Comparison of ENCODE assay signal across 1 cellular context in the genomic region with DNA sequence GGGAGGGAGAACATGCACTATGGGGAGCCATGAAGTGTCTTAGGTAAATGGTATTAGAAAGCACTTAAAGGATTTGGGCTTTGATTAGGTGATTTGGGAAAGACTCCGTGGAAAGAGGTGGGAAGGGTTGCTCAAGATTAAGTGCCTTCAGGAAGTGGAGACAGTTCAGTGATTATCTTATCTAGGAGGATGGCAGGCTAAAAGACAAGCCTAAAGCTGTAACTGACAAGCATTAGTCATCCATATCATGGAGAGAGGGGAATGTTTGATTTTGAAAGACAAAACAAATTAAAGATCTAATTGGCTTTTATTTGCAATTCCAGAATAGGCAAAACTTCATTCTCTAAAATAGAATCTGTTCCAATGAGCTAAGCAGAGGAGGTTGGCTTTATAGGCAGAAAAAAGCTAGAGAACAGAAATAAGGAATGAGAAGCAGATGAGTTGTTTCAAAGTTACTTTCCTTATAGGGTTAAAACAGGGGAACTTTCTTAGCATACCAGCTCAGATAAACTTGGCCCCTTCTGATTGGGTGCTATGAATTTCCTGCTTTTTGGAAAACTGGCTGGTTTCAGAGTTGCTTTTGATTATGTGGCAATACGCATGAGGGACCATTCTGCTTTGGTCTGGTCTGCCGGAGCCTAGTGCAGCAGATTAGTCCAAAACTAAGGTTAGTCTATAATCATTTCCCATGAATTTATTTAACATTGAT.
TF ChIP-seq lines count a peak whose summit lies in the region.

No MANE protein-coding gene starts in this region.

TF ChIP-seq in GM23338, 12 proteins besides CTCF, POLR2A, EP300 and RAD21:
- no peak for TF ChIP-seq CREB1 (CRISPR knock-in tag; IDR thresholded peaks at IDR 0.05; ENCODE audit: low read depth)
- no peak for TF ChIP-seq ZNF114 (CRISPR knock-in tag; IDR thresholded peaks at IDR 0.05)
- no peak for TF ChIP-seq ZNF331 (CRISPR knock-in tag; IDR thresholded peaks at IDR 0.05; ENCODE audit: low read depth)
- TF ChIP-seq EZH2phosphoT487 (IDR thresholded peaks at IDR 0.05; ENCODE audit: unreplicated experiment): no peak
- TF ChIP-seq JUNB (IDR thresholded peaks at IDR 0.05; ENCODE audit: unreplicated experiment): no peak
- no peak for TF ChIP-seq POLR2AphosphoS5 (IDR thresholded peaks at IDR 0.05; ENCODE audit: low read depth)
- TF ChIP-seq, protein P1, sequence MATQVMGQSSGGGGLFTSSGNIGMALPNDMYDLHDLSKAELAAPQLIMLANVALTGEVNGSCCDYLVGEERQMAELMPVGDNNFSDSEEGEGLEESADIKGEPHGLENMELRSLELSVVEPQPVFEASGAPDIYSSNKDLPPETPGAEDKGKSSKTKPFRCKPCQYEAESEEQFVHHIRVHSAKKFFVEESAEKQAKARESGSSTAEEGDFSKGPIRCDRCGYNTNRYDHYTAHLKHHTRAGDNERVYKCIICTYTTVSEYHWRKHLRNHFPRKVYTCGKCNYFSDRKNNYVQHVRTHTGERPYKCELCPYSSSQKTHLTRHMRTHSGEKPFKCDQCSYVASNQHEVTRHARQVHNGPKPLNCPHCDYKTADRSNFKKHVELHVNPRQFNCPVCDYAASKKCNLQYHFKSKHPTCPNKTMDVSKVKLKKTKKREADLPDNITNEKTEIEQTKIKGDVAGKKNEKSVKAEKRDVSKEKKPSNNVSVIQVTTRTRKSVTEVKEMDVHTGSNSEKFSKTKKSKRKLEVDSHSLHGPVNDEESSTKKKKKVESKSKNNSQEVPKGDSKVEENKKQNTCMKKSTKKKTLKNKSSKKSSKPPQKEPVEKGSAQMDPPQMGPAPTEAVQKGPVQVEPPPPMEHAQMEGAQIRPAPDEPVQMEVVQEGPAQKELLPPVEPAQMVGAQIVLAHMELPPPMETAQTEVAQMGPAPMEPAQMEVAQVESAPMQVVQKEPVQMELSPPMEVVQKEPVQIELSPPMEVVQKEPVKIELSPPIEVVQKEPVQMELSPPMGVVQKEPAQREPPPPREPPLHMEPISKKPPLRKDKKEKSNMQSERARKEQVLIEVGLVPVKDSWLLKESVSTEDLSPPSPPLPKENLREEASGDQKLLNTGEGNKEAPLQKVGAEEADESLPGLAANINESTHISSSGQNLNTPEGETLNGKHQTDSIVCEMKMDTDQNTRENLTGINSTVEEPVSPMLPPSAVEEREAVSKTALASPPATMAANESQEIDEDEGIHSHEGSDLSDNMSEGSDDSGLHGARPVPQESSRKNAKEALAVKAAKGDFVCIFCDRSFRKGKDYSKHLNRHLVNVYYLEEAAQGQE (IDR thresholded peaks at IDR 0.05; ENCODE audit: unreplicated experiment): no peak
- TF ChIP-seq STAT1 (IDR thresholded peaks at IDR 0.05; ENCODE audit: unreplicated experiment): no peak
- TF ChIP-seq, protein P2, sequence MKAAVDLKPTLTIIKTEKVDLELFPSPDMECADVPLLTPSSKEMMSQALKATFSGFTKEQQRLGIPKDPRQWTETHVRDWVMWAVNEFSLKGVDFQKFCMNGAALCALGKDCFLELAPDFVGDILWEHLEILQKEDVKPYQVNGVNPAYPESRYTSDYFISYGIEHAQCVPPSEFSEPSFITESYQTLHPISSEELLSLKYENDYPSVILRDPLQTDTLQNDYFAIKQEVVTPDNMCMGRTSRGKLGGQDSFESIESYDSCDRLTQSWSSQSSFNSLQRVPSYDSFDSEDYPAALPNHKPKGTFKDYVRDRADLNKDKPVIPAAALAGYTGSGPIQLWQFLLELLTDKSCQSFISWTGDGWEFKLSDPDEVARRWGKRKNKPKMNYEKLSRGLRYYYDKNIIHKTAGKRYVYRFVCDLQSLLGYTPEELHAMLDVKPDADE (IDR thresholded peaks at IDR 0.05): no peak
- no peak for TF ChIP-seq ZNF462 (CRISPR knock-in tag; IDR thresholded peaks at IDR 0.05)
- no peak for TF ChIP-seq NANOG (IDR thresholded peaks at IDR 0.05; ENCODE audit: borderline replicate concordance)
- no peak for TF ChIP-seq EZH2 (IDR thresholded peaks at IDR 0.05; ENCODE audit: low read depth, unreplicated experiment)
